ENCODE assay signal across 9 cellular contexts in the genomic region with DNA sequence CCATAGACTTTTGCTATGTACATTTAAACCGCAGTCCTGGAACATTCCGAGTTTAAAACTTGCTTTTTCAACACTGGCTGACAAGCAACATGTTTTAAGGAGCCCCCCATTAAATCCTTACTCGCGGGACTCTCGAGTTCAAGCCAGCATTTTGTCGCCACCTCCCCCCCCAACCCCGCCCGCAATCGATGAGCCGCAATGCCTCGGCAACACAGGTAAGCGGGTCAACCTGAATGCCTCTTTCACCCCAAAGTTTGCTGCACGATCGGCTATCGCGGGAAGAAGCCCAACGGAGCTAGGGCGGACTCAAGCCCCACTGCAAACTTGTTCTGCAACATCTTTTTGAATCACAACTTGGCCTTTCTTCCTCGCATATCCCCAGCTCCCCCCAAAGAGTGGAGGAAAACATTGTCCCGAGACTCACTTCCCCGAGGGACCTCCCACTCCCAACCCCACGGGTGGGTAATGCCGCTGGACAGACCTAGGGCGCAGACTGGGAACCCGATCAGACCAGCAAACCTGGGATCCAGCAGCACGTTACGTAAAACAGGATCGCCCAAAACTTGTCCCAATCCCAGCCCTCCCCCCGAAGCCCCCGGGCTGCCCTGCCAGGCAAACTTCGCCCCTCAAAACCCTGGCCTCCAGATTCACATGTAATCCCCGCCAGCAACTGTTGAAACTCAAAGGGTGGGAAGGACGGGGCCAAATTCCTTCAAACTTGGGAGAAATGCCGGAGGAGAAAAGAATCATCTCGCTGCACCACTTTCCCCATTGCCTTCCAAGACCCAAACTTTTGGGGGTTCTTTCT. TPM values are rescaled to one million over a fixed set of nuclear protein-coding genes. Genes with fewer than 3 reads are reported as not detected.
DNase-seq lines count a peak whose midpoint lies in the region; ATAC-seq, FAIRE-seq and TF ChIP-seq lines count a peak whose summit lies in the region.
"Had no signal": no experiment of that assay in that cellular context is flagged by ENCODE, and none has a peak within 500 bp of the region (broad histone marks: within the 10 kb centered on the region; RNA-seq: fewer than 3 reads in every experiment).

No MANE protein-coding gene starts in this region.

- CTCF ChIA-PET in A549 (lab: Yijun Ruan, JAX): interaction anchor here (0.9 to 12.0 kb wide), 4 partner anchors 26 to 859 kb away, joined by 3 to 117 read pairs (median 51); no protein-coding TSS in a partner anchor

- WGBS in A549 (ENCODE audit: missing lambda C conversion rate): 1% methylated on average over 35 of the region's 35 CpGs
- WGBS in iPS DF 6.9 (ENCODE audit: insufficient coverage, insufficient read length): no CpG with 5 or more reads among the region's 35 CpGs
- WGBS in smooth muscle cell (ENCODE audit: low lambda C conversion rate): under 1% methylated on average over 35 of the region's 35 CpGs

- peak in 1 of 2 experiments; percentile 38 for DNase-seq in A549 (ENCODE audit: low read depth in 1 of 2, low spot score in 1 of 2)
- DNase-seq in HFFc6: no peak
- DNase-seq in activated naive CD4-positive, alpha-beta T cell treated with anti-CD3 and anti-CD28 coated beads, Interleukin-2, amount 50 U/mL, for 16 hours: peak; percentile 36
- no peak for DNase-seq in iPS DF 6.9 (ENCODE audit: low read depth, low spot score)
- DNase-seq in smooth muscle cell (lab: John Stamatoyannopoulos, UW; ENCODE audit: unreplicated experiment): no peak
- DNase-seq in NCI-H2171 (lab: John Stamatoyannopoulos, UW): no peak
- DNase-seq in NCI-H2107 (lab: John Stamatoyannopoulos, UW): no peak

- ATAC-seq in A549: no peak
- no peak for ATAC-seq in GM18873 (IDR thresholded peaks at IDR 0.05; ENCODE audit: low FRiP score, unreplicated experiment)

- no peaks in the 10 kb centered on the region for H3K9me3 ChIP-seq in A549
- no peaks in the 10 kb centered on the region for H3K9me3 ChIP-seq in iPS DF 6.9 (ENCODE audit: control insufficient read depth, insufficient read depth, low read length)
- H3K9me3 ChIP-seq in smooth muscle cell (replicated peaks; ENCODE audit: low read depth): no peaks in the 10 kb centered on the region

- H3K27ac ChIP-seq in A549 (peak overlapping the region; percentile 99 to 100), iPS DF 6.9 (ENCODE audit: low read length) (no peak overlapping the region), smooth muscle cell (ENCODE audit: low read depth) (peak overlapping the region; percentile 99)

- peak overlapping the region; percentile 99 for H3K27ac Mint-ChIP-seq in HFFc6

- TF ChIP-seq POLR2A in A549 (IDR thresholded peaks at IDR 0.05; ENCODE audit: low read length): no peak

- peaks cover 57% of the 10 kb centered on the region for H4K20me1 ChIP-seq in smooth muscle cell (ENCODE audit: low read depth)

- TF ChIP-seq CTCF in A549 (IDR thresholded peaks at IDR 0.05) (no peak), HFFc6 (IDR thresholded peaks at IDR 0.05) (no peak), smooth muscle cell (IDR thresholded peaks at IDR 0.05; ENCODE audit: borderline replicate concordance, insufficient read depth, poor library complexity, severe bottlenecking) (no peak)

- H3K4me3 ChIP-seq in A549 (peak overlapping the region; percentile 95), iPS DF 6.9 (ENCODE audit: low read length) (peak overlapping the region; percentile 96), smooth muscle cell (peak overlapping the region; percentile 97)

- peaks cover 52% of the 10 kb centered on the region for H3K4me1 Mint-ChIP-seq in HFFc6 (ENCODE audit: low read depth)

- peaks cover 17% of the 10 kb centered on the region for H3K36me3 ChIP-seq in iPS DF 6.9 (ENCODE audit: control insufficient read depth, insufficient read depth, low read length)
- H3K36me3 ChIP-seq in smooth muscle cell (ENCODE audit: low read depth): peaks cover 8% of the 10 kb centered on the region

- H2AFZ ChIP-seq in smooth muscle cell (ENCODE audit: low read depth): no peak overlapping the region

- H3K27me3 ChIP-seq in iPS DF 6.9 (ENCODE audit: control insufficient read depth, insufficient read depth, low read length) (no peaks in the 10 kb centered on the region), smooth muscle cell (ENCODE audit: low read depth) (no peaks in the 10 kb centered on the region)

- TF ChIP-seq EP300 in A549 (IDR thresholded peaks at IDR 0.05): no peak

- H3K4me3 Mint-ChIP-seq in HFFc6: peak overlapping the region; percentile 95

- H3K9me3 Mint-ChIP-seq in HFFc6: peaks cover 9% of the 10 kb centered on the region; the same call in 1 of the 2 replicates

- peak overlapping the region; percentile 92 for H3K4me2 ChIP-seq in A549
- H3K4me2 ChIP-seq in smooth muscle cell: peak overlapping the region; percentile 91

- peaks cover 56% of the 10 kb centered on the region for H3K79me2 ChIP-seq in smooth muscle cell (ENCODE audit: low read depth)

- H3K27me3 Mint-ChIP-seq in HFFc6 (ENCODE audit: insufficient read depth): peaks cover 55% of the 10 kb centered on the region

- H3K4me1 ChIP-seq in A549 (peaks cover 20% of the 10 kb centered on the region), iPS DF 6.9 (ENCODE audit: control insufficient read depth, insufficient read depth, low read length) (peaks cover 9% of the 10 kb centered on the region), smooth muscle cell (ENCODE audit: low read depth) (peaks cover 36% of the 10 kb centered on the region)

- POLR2A ChIA-PET in A549 (lab: Yijun Ruan, JAX): interaction anchor here (0.5 to 10.7 kb wide), 43 partner anchors 8 to 975 kb away, joined by 3 to 187 read pairs (median 8); a partner anchor contains a TSS

- FAIRE-seq in A549 (lab: Jason Lieb, UNC): no peak
- FAIRE-seq: islet of Langerhans had no signal

- no peak for TF ChIP-seq RAD21 in A549 (conservative IDR thresholded peaks at IDR 0.05 in 1 of 2, IDR thresholded peaks at IDR 0.05 in 1 of 2)

- H3K9ac ChIP-seq in smooth muscle cell (ENCODE audit: low read depth): peak overlapping the region; percentile 100

- peaks cover 52% of the 10 kb centered on the region for H3K36me3 Mint-ChIP-seq in HFFc6 (ENCODE audit: low read depth)

- H3F3A ChIP-seq in smooth muscle cell (ENCODE audit: low read depth): peaks cover 59% of the 10 kb centered on the region

TF ChIP-seq in A549, 52 proteins besides CTCF, POLR2A, EP300 and RAD21:
- TF ChIP-seq FOXS1 (CRISPR knock-in tag; IDR thresholded peaks at IDR 0.05) (no peak), BHLHE40 (IDR thresholded peaks at IDR 0.05; ENCODE audit: low read depth, low read length) (no peak), MAZ (IDR thresholded peaks at IDR 0.05; ENCODE audit: borderline replicate concordance, low read depth, low read length) (no peak), ZC3H11A (IDR thresholded peaks at IDR 0.05) (no peak), TP53 (CRISPR knock-in tag; IDR thresholded peaks at IDR 0.05) (no peak; the same call in 1 of the 2 replicates), RFX5 (IDR thresholded peaks at IDR 0.05) (no peak), TFCP2L1 (CRISPR knock-in tag; IDR thresholded peaks at IDR 0.05) (peak; percentile 54; the same call in 1 of the 2 replicates), HOXB5 (CRISPR knock-in tag; IDR thresholded peaks at IDR 0.05) (no peak), GATA3 (IDR thresholded peaks at IDR 0.05; ENCODE audit: borderline replicate concordance) (no peak), RARB (CRISPR knock-in tag; IDR thresholded peaks at IDR 0.05) (peak; percentile 46; the same call in 1 of the 2 replicates), POLR2AphosphoS2 (conservative IDR thresholded peaks at IDR 0.05; ENCODE audit: low read length) (0 out of 2 replicates have a peak, but pooled peaks have one; percentile 65)
- TF ChIP-seq, protein P1, sequence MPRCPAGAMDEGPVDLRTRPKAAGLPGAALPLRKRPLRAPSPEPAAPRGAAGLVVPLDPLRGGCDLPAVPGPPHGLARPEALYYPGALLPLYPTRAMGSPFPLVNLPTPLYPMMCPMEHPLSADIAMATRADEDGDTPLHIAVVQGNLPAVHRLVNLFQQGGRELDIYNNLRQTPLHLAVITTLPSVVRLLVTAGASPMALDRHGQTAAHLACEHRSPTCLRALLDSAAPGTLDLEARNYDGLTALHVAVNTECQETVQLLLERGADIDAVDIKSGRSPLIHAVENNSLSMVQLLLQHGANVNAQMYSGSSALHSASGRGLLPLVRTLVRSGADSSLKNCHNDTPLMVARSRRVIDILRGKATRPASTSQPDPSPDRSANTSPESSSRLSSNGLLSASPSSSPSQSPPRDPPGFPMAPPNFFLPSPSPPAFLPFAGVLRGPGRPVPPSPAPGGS (IDR thresholded peaks at IDR 0.05): no peak
- TF ChIP-seq, protein P2, sequence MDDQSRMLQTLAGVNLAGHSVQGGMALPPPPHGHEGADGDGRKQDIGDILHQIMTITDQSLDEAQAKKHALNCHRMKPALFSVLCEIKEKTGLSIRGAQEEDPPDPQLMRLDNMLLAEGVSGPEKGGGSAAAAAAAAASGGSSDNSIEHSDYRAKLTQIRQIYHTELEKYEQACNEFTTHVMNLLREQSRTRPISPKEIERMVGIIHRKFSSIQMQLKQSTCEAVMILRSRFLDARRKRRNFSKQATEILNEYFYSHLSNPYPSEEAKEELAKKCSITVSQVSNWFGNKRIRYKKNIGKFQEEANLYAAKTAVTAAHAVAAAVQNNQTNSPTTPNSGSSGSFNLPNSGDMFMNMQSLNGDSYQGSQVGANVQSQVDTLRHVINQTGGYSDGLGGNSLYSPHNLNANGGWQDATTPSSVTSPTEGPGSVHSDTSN (IDR thresholded peaks at IDR 0.05): 0 out of 2 replicates have a peak, but pooled peaks have one; percentile 11
- TF ChIP-seq, protein P3, sequence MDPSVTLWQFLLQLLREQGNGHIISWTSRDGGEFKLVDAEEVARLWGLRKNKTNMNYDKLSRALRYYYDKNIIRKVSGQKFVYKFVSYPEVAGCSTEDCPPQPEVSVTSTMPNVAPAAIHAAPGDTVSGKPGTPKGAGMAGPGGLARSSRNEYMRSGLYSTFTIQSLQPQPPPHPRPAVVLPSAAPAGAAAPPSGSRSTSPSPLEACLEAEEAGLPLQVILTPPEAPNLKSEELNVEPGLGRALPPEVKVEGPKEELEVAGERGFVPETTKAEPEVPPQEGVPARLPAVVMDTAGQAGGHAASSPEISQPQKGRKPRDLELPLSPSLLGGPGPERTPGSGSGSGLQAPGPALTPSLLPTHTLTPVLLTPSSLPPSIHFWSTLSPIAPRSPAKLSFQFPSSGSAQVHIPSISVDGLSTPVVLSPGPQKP (IDR thresholded peaks at IDR 0.05; ENCODE audit: low read depth, low read length): no peak

RNA-seq across cellular contexts. Expression of a gene that starts 0.6 kb away (rescaled TPM):
- polyA plus RNA-seq in A549 (2011; rRNA removed) (73.8 and 76.4 TPM in 2 replicates), A549 (2017; fragmentation: RNase III; extraction: RNeasy Plus Mini Kit Qiagen cat#74134 plus additional on column Dnase treatment) (109 to 135 TPM (median 114 TPM) in 3 replicates), smooth muscle cell (418 and 450 TPM in 2 replicates)
- polyA plus RNA-seq in A549 (2012; cell fraction: cytosol; rRNA removed): 303 and 417 TPM in 2 replicates
- 621 and 1,069 TPM in 2 replicates for polyA plus RNA-seq in A549 (2012; cell fraction: nucleus; rRNA removed)
- polyA minus RNA-seq in A549 (2011; rRNA and poly(A)+ RNA removed): 45.3 and 60.5 TPM in 2 replicates
- total RNA-seq in HFFc6 (2021; fragmentation: NEBNext Ultra II Directional; extraction: Animal tissue kit (Norgen Biotek cat#: 25700)): 100 to 1,000 TPM; 135 to 161 (median 144) TPM
- 133 and 166 TPM in 2 replicates for total RNA-seq in smooth muscle cell
